In genomic region chr6:103018426-103018825, GRCh38 we compare ENCODE assay signal across 38 cellular contexts.
"Had no signal": no experiment of that assay in that cellular context is flagged by ENCODE, and none has a peak within 500 bp of the region (broad histone marks: within the 10 kb centered on the region; RNA-seq: fewer than 3 reads in every experiment).

No MANE protein-coding gene starts in this region.

- H3K9me3 ChIP-seq: adrenal gland, ascending aorta, body of pancreas, breast epithelium had no signal

- H3K4me1 Mint-ChIP-seq: activated naive CD4-positive, alpha-beta T cell treated with anti-CD3 and anti-CD28 coated beads, Interleukin-2, amount 10 ng/mL, durations not matched to agents 7 days and 5 days; activated naive CD4-positive, alpha-beta T cell treated with anti-CD3 and anti-CD28 coated beads, Interleukin-2, amount 50 U/mL, for 24 hours; activated naive CD8-positive, alpha-beta T cell treated with anti-CD3 and anti-CD28 coated beads for 36 hours; activated naive CD8-positive, alpha-beta T cell treated with anti-CD3 and anti-CD28 coated beads, Interleukin-2, amount 10 ng/mL, durations not matched to agents 7 days and 5 days; activated naive CD8-positive, alpha-beta T cell treated with anti-CD3 and anti-CD28 coated beads, Interleukin-2, amount 50 U/mL, for 24 hours; activated T-helper 17 cell treated with anti-CD3 and anti-CD28 coated beads, Interleukin-2, amount 50 U/mL, for 72 hours; brain; central memory CD8-positive, alpha-beta T cell had no signal

- H3K36me3 ChIP-seq: adrenal gland, ascending aorta, brain microvascular endothelial cell, breast epithelium, cardiac muscle cell had no signal

- H3K36me3 Mint-ChIP-seq: activated naive CD4-positive, alpha-beta T cell treated with anti-CD3 and anti-CD28 coated beads, Interleukin-2, amount 10 ng/mL, durations not matched to agents 7 days and 5 days; activated naive CD4-positive, alpha-beta T cell treated with anti-CD3 and anti-CD28 coated beads, Interleukin-2, amount 50 U/mL, for 24 hours; activated naive CD4-positive, alpha-beta T cell treated with anti-CD3 and anti-CD28 coated beads, Interleukin-2, amount 50 U/mL, for 72 hours; activated naive CD8-positive, alpha-beta T cell; activated naive CD8-positive, alpha-beta T cell treated with anti-CD3 and anti-CD28 coated beads for 36 hours; activated naive CD8-positive, alpha-beta T cell treated with anti-CD3 and anti-CD28 coated beads, Interleukin-2, amount 10 ng/mL, durations not matched to agents 7 days and 5 days; brain had no signal

- DNase-seq: activated effector memory CD4-positive, alpha-beta T cell treated with anti-CD3 and anti-CD28 coated beads, Interleukin-2, amount 50 U/mL, for 16 hours; activated effector memory CD4-positive, alpha-beta T cell treated with Interleukin-2 at 50 U/mL for 16 hours; activated gamma-delta T cell; activated gamma-delta T cell treated with Interleukin-2 at 50 U/mL for 16 hours; activated naive CD4-positive, alpha-beta T cell; activated naive CD4-positive, alpha-beta T cell treated with anti-CD3 and anti-CD28 coated beads for 36 hours; activated naive CD4-positive, alpha-beta T cell treated with anti-CD3 and anti-CD28 coated beads, Interleukin-2, amount 10 ng/mL, durations not matched to agents 7 days and 5 days; activated naive CD4-positive, alpha-beta T cell treated with anti-CD3 and anti-CD28 coated beads, Interleukin-2, amount 50 U/mL, for 16 hours; activated naive CD4-positive, alpha-beta T cell treated with Interleukin-2 at 50 U/mL for 16 hours; activated naive CD8-positive, alpha-beta T cell treated with anti-CD3 and anti-CD28 coated beads for 36 hours; activated naive CD8-positive, alpha-beta T cell treated with anti-CD3 and anti-CD28 coated beads, Interleukin-2, amount 10 ng/mL, durations not matched to agents 7 days and 5 days; activated naive CD8-positive, alpha-beta T cell treated with anti-CD3 and anti-CD28 coated beads, Interleukin-2, amount 50 U/mL, for 24 hours; activated T-cell treated with anti-CD3 and anti-CD28 coated beads, Interleukin-2, amount 50 U/mL, for 1 hour; activated T-cell treated with anti-CD3 and anti-CD28 coated beads, Interleukin-2, amount 50 U/mL, for 24 hours; activated T-cell treated with anti-CD3 and anti-CD28 coated beads, Interleukin-2, amount 50 U/mL, for 4 hours; activated T-cell treated with anti-CD3 and anti-CD28 coated beads, Interleukin-2, amount 50 U/mL, for 48 hours; activated T-cell treated with anti-CD3 and anti-CD28 coated beads, Interleukin-2, amount 50 U/mL, for 72 hours; adrenal gland; amniotic stem cell; anterior cingulate cortex; body of pancreas; brain microvascular endothelial cell; caudate nucleus; central memory CD4-positive, alpha-beta T cell; cerebellar nuclear complex had no signal

- H3K27ac ChIP-seq: adrenal gland, ascending aorta, body of pancreas, brain microvascular endothelial cell, breast epithelium, cardiac muscle cell had no signal

- H3K4me1 ChIP-seq: adrenal gland, ascending aorta, body of pancreas, breast epithelium had no signal

- H3K9me3 Mint-ChIP-seq: activated naive CD8-positive, alpha-beta T cell treated with anti-CD3 and anti-CD28 coated beads for 36 hours; activated T-cell treated with anti-CD3 and anti-CD28 coated beads, Interleukin-2, amount 50 U/mL, for 4 hours; activated T-helper 1 cell treated with anti-CD3 and anti-CD28 coated beads, Interleukin-12 subunit alpha, Interleukin-12 subunit beta, Interleukin-2, Interleukin-4 antibody, amounts not matched to agents 30 ng/mL and 10 ng/mL and 1 ng/mL, durations not matched to agents 14 hours and 24 hours and 36 hours had no signal

- H3K27me3 Mint-ChIP-seq: activated naive CD4-positive, alpha-beta T cell treated with anti-CD3 and anti-CD28 coated beads, Interleukin-2, amount 10 ng/mL, durations not matched to agents 7 days and 5 days; activated naive CD8-positive, alpha-beta T cell; activated naive CD8-positive, alpha-beta T cell treated with anti-CD3 and anti-CD28 coated beads for 36 hours; activated naive CD8-positive, alpha-beta T cell treated with anti-CD3 and anti-CD28 coated beads, Interleukin-2, amount 10 ng/mL, durations not matched to agents 7 days and 5 days; activated naive CD8-positive, alpha-beta T cell treated with anti-CD3 and anti-CD28 coated beads, Interleukin-2, amount 50 U/mL, for 24 hours; activated T-cell treated with anti-CD3 and anti-CD28 coated beads, Interleukin-2, amount 50 U/mL, for 24 hours; activated T-helper 17 cell treated with anti-CD3 and anti-CD28 coated beads, Interleukin-2, amount 50 U/mL, for 72 hours; brain; central memory CD8-positive, alpha-beta T cell had no signal

- H3K4me3 ChIP-seq: adrenal gland, ascending aorta, body of pancreas, breast epithelium, cardiac muscle cell had no signal

- H3K27ac Mint-ChIP-seq: activated naive CD4-positive, alpha-beta T cell treated with anti-CD3 and anti-CD28 coated beads for 36 hours; activated naive CD4-positive, alpha-beta T cell treated with anti-CD3 and anti-CD28 coated beads, Interleukin-2, amount 10 ng/mL, durations not matched to agents 7 days and 5 days; activated naive CD4-positive, alpha-beta T cell treated with anti-CD3 and anti-CD28 coated beads, Interleukin-2, amount 50 U/mL, for 24 hours; activated naive CD4-positive, alpha-beta T cell treated with anti-CD3 and anti-CD28 coated beads, Interleukin-2, amount 50 U/mL, for 72 hours; activated naive CD8-positive, alpha-beta T cell; activated naive CD8-positive, alpha-beta T cell treated with anti-CD3 and anti-CD28 coated beads for 36 hours; activated naive CD8-positive, alpha-beta T cell treated with anti-CD3 and anti-CD28 coated beads, Interleukin-2, amount 10 ng/mL, durations not matched to agents 7 days and 5 days; activated naive CD8-positive, alpha-beta T cell treated with anti-CD3 and anti-CD28 coated beads, Interleukin-2, amount 50 U/mL, for 24 hours; activated T-cell treated with anti-CD3 and anti-CD28 coated beads, Interleukin-2, amount 50 U/mL, for 24 hours; activated T-cell treated with anti-CD3 and anti-CD28 coated beads, Interleukin-2, amount 50 U/mL, for 72 hours; activated T-helper 1 cell treated with anti-CD3 and anti-CD28 coated beads, Interleukin-12 subunit alpha, Interleukin-12 subunit beta, Interleukin-2, Interleukin-4 antibody, amounts not matched to agents 30 ng/mL and 10 ng/mL and 1 ng/mL, durations not matched to agents 14 hours and 24 hours and 36 hours; activated T-helper 17 cell treated with anti-CD3 and anti-CD28 coated beads, Interleukin-2, amount 50 U/mL, for 72 hours; activated T-helper 2 cell treated with anti-CD3 and anti-CD28 coated beads, Interferon-gamma antibody, Interleukin-2, Interleukin-4, amounts not matched to agents 10 μg/mL and 5 μg/mL and 100 μg/mL, durations not matched to agents 14 hours and 24 hours and 36 hours; brain had no signal

- ATAC-seq: activated naive CD4-positive, alpha-beta T cell treated with anti-CD3 and anti-CD28 coated beads, Interleukin-2, amount 50 U/mL, for 72 hours; activated naive CD8-positive, alpha-beta T cell treated with anti-CD3 and anti-CD28 coated beads, Interleukin-2, amount 50 U/mL, for 24 hours; activated T-cell treated with anti-CD3 and anti-CD28 coated beads, Interleukin-2, amount 50 U/mL, for 4 hours; activated T-cell treated with anti-CD3 and anti-CD28 coated beads, Interleukin-2, amount 50 U/mL, for 72 hours; activated T-helper 17 cell treated with anti-CD3 and anti-CD28 coated beads, Interleukin-2, amount 50 U/mL, for 72 hours; body of pancreas had no signal

- FAIRE-seq: astrocyte, bronchial epithelial cell had no signal

- H3K27me3 ChIP-seq: adrenal gland, ascending aorta, body of pancreas, brain microvascular endothelial cell, breast epithelium, cardiac muscle cell had no signal

- H3K4me3 Mint-ChIP-seq: activated naive CD4-positive, alpha-beta T cell treated with anti-CD3 and anti-CD28 coated beads for 36 hours; activated naive CD4-positive, alpha-beta T cell treated with anti-CD3 and anti-CD28 coated beads, Interleukin-2, amount 10 ng/mL, durations not matched to agents 7 days and 5 days; activated naive CD4-positive, alpha-beta T cell treated with anti-CD3 and anti-CD28 coated beads, Interleukin-2, amount 50 U/mL, for 24 hours; activated naive CD8-positive, alpha-beta T cell; activated naive CD8-positive, alpha-beta T cell treated with anti-CD3 and anti-CD28 coated beads for 36 hours; activated naive CD8-positive, alpha-beta T cell treated with anti-CD3 and anti-CD28 coated beads, Interleukin-2, amount 10 ng/mL, durations not matched to agents 7 days and 5 days; activated naive CD8-positive, alpha-beta T cell treated with anti-CD3 and anti-CD28 coated beads, Interleukin-2, amount 50 U/mL, for 24 hours; activated T-cell treated with anti-CD3 and anti-CD28 coated beads, Interleukin-2, amount 50 U/mL, for 24 hours; activated T-cell treated with anti-CD3 and anti-CD28 coated beads, Interleukin-2, amount 50 U/mL, for 4 hours; activated T-cell treated with anti-CD3 and anti-CD28 coated beads, Interleukin-2, amount 50 U/mL, for 72 hours; activated T-helper 1 cell treated with anti-CD3 and anti-CD28 coated beads, Interleukin-12 subunit alpha, Interleukin-12 subunit beta, Interleukin-2, Interleukin-4 antibody, amounts not matched to agents 30 ng/mL and 10 ng/mL and 1 ng/mL, durations not matched to agents 14 hours and 24 hours and 36 hours; activated T-helper 17 cell treated with anti-CD3 and anti-CD28 coated beads, Interleukin-2, amount 50 U/mL, for 72 hours; brain; central memory CD8-positive, alpha-beta T cell had no signal
